ENCODE assay signal across 15 cellular contexts in genomic region chr13:111279253-111279652, GRCh38. TPM values are rescaled to one million over a fixed set of nuclear protein-coding genes. Genes with fewer than 3 reads are reported as not detected.
A peak's percentile ranks its signal among the peaks of the same experiment; 100 is the strongest.
DNase-seq lines count a peak whose midpoint lies in the region; ATAC-seq and TF ChIP-seq lines count a peak whose summit lies in the region.
"Had no signal": no experiment of that assay in that cellular context is flagged by ENCODE, and none has a peak within 500 bp of the region (broad histone marks: within the 10 kb centered on the region; RNA-seq: fewer than 3 reads in every experiment).

No MANE protein-coding gene starts in this region.

- no peak overlapping the region for H3K4me3 Mint-ChIP-seq in osteocyte (ENCODE audit: unreplicated experiment)
- H3K4me3 Mint-ChIP-seq: HFFc6 had no signal

- H3K36me3 ChIP-seq in SJSA1, result peaks cover 89% of the 10 kb centered on the region
- peaks cover 0 to 20% of the 10 kb centered on the region in 2 donors for H3K36me3 ChIP-seq in body of pancreas (replicated peaks in 1 of 2; ENCODE audit: insufficient read depth in 1 of 2, low read depth in 2 of 2)

- peaks cover 6% of the 10 kb centered on the region; the same call in 1 of the 2 replicates for H3K9me3 ChIP-seq in AG04450 (ENCODE audit: control insufficient read depth, insufficient read depth, low read length)
- H3K9me3 ChIP-seq in SJSA1 (replicated peaks), result no peaks in the 10 kb centered on the region
- no peaks in the 10 kb centered on the region for H3K9me3 ChIP-seq in body of pancreas

- intact Hi-C loops in dorsolateral prefrontal cortex (cut with DNase I) (no loop called here), body of pancreas (cut with DNase I) (no loop called here)

- ATAC-seq in body of pancreas (no peak), GM21515 (IDR thresholded peaks at IDR 0.05; ENCODE audit: unreplicated experiment) (no peak)
- ATAC-seq: Panc1 had no signal

- H3K4me1 ChIP-seq in SJSA1 (replicated peaks), result peaks cover 36% of the 10 kb centered on the region
- peaks cover 12% of the 10 kb centered on the region for H3K4me1 ChIP-seq in body of pancreas

- peaks cover 51% of the 10 kb centered on the region for H3K36me3 Mint-ChIP-seq in osteocyte (ENCODE audit: unreplicated experiment)

- no peak for TF ChIP-seq CTCF in AG04450 (IDR thresholded peaks at IDR 0.05; ENCODE audit: low read depth, low read length)
- no peak for TF ChIP-seq CTCF in dorsolateral prefrontal cortex (IDR thresholded peaks at IDR 0.05 in 54 of 56, conservative IDR thresholded peaks at IDR 0.05 in 2 of 56; ENCODE audit: low read depth in 1 of 56, partially characterized antibody in 56 of 56)
- TF ChIP-seq CTCF in osteocyte (IDR thresholded peaks at IDR 0.05), result no peak
- TF ChIP-seq CTCF in body of pancreas (IDR thresholded peaks at IDR 0.05), result no peak

- POLR2A ChIA-PET in AG04450 (lab: Yijun Ruan, JAX), result interaction anchor here (1.2 kb wide), 1 partner anchor 11 kb away, joined by 4 read pairs; no protein-coding TSS in a partner anchor

- CTCF ChIA-PET in AG04450 (lab: Charles Lee), result interaction anchor here (0.7 to 1.1 kb wide), 2 partner anchors 212 to 1400 kb away, joined by 5 to 10 read pairs; no protein-coding TSS in a partner anchor

- no peaks in the 10 kb centered on the region for H3K27me3 Mint-ChIP-seq in osteocyte (ENCODE audit: unreplicated experiment)

- no peaks in the 10 kb centered on the region for H3K9me3 Mint-ChIP-seq in osteocyte (ENCODE audit: unreplicated experiment)
- H3K9me3 Mint-ChIP-seq: HFFc6 had no signal

- no peak for TF ChIP-seq POLR2A in body of pancreas (IDR thresholded peaks at IDR 0.05)

- peak overlapping the region; percentile 96 for H3K27ac Mint-ChIP-seq in osteocyte (ENCODE audit: unreplicated experiment)

- DNase-seq in AG04450 (ENCODE audit: low read depth, low spot score) (no peak), SJSA1 (ENCODE audit: low read depth in 1 of 2, low spot score in 2 of 2) (no peak), dorsolateral prefrontal cortex (no peak), osteocyte (ENCODE audit: extremely low spot score, unreplicated experiment) (no peak), body of pancreas (no peak), GOT3 (lab: John Stamatoyannopoulos, UW) (no peak)
- DNase-seq: H7, HFFc6, KBM-7, NCI-H1105 treated with DMSO at 0.1 percent for 48 hours, NCI-H1694 treated with DMSO at 0.1 percent for 48 hours had no signal

- no peaks in the 10 kb centered on the region for H3K27me3 ChIP-seq in AG04450 (ENCODE audit: control insufficient read depth, insufficient read depth, low read length)
- no peaks in the 10 kb centered on the region for H3K27me3 ChIP-seq in SJSA1 (replicated peaks)
- H3K27me3 ChIP-seq in dorsolateral prefrontal cortex, result no peaks in the 10 kb centered on the region
- no peaks in the 10 kb centered on the region for H3K27me3 ChIP-seq in body of pancreas

- 89 to 92% methylated on average over 6 to 8 of the region's 9 CpGs for WGBS in body of pancreas, 2 donors

- peak overlapping the region; percentile 41 for H3K27ac ChIP-seq in AG04450 (ENCODE audit: low read depth, low read length)
- H3K27ac ChIP-seq in SJSA1, result peak overlapping the region; percentile 93
- peak overlapping the region in 56 of 59 donors; percentile 3 to 92 (median 65) for H3K27ac ChIP-seq in dorsolateral prefrontal cortex
- no peak overlapping the region for H3K27ac ChIP-seq in body of pancreas
- H3K27ac ChIP-seq: C4-2B had no signal

- no peak overlapping the region for H3K4me3 ChIP-seq in AG04450 (ENCODE audit: low read depth, low read length)
- H3K4me3 ChIP-seq in SJSA1, result no peak overlapping the region
- no peak overlapping the region for H3K4me3 ChIP-seq in dorsolateral prefrontal cortex
- no peak overlapping the region for H3K4me3 ChIP-seq in body of pancreas

- H3K4me1 Mint-ChIP-seq in osteocyte (ENCODE audit: unreplicated experiment), result peaks cover 37% of the 10 kb centered on the region

RNA-seq across cellular contexts. Expression of gene TEX29, which starts 41.2 kb away (rescaled TPM):
- polyA plus RNA-seq in AG04450 (2011; rRNA removed), result 4.7 and 6.1 TPM in 2 replicates
- polyA minus RNA-seq in AG04450 (2011; rRNA and poly(A)+ RNA removed), result 0.52 and 1.1 TPM in 2 replicates
- total RNA-seq in SJSA1 (2014; rRNA removed; shearing (Covaris generic)), result 0.82 TPM in 1 of 2 replicates, not detected in the other
- total RNA-seq in dorsolateral prefrontal cortex (10 to 100 TPM in 32 of 120 experiments, 1 to 10 TPM in 88; 1.6 to 21.5 (median 7.5) TPM), osteocyte (1.9 TPM in 1 of 2 replicates, not detected in the other), body of pancreas (not detected)
- total RNA-seq: H7, NCI-H460 had no signal

Comparison
In these comparisons a context has a peak if more than half of its experiments do, and no peak if none do; other contexts are left out.
1. H3K27ac ChIP-seq: peak in AG04450 (single experiment), SJSA1 (single experiment) and dorsolateral prefrontal cortex (56 of 59); none in body of pancreas (0 of 4).